Comparison of ENCODE assay signal across 16 cellular contexts in genomic region chr7:117153016-117153415, GRCh38.
DNase-seq lines count a peak whose midpoint lies in the region; ATAC-seq and TF ChIP-seq lines count a peak whose summit lies in the region.
"Had no signal": no experiment of that assay in that cellular context is flagged by ENCODE, and none has a peak within 500 bp of the region (broad histone marks: within the 10 kb centered on the region; RNA-seq: fewer than 3 reads in every experiment).

No MANE protein-coding gene starts in this region.

- intact Hi-C loops in right cardiac atrium (cut with DNase I) = no loop called here

- H3K79me2 ChIP-seq in hepatocyte = no peaks in the 10 kb centered on the region
- no peaks in the 10 kb centered on the region for H3K79me2 ChIP-seq in smooth muscle cell (ENCODE audit: low read depth)

- ATAC-seq in right cardiac atrium = no peak
- ATAC-seq: A549, HCT116 had no signal

- no peak overlapping the region for H2BK15ac ChIP-seq in mesenchymal stem cell (ENCODE audit: low read depth, poor library complexity, severe bottlenecking)

- H2AFZ ChIP-seq in hepatocyte (no peak overlapping the region), mesenchymal stem cell (ENCODE audit: low read depth, low read length) (no peak overlapping the region), smooth muscle cell (ENCODE audit: low read depth) (no peak overlapping the region)
- H2AFZ ChIP-seq: GM23248 had no signal

- no peak overlapping the region for H3K23ac ChIP-seq in mesenchymal stem cell (ENCODE audit: low read length in 2 of 2)

- no peak overlapping the region for H3K4me2 ChIP-seq in hepatocyte
- H3K4me2 ChIP-seq in mesenchymal stem cell (ENCODE audit: low read length, poor library complexity, severe bottlenecking) = no peak overlapping the region
- peak overlapping the region; percentile 7 for H3K4me2 ChIP-seq in smooth muscle cell

- H3K36me3 ChIP-seq in cardiac muscle cell (peaks cover 3% of the 10 kb centered on the region), hepatocyte (replicated peaks; ENCODE audit: insufficient read depth, low read depth) (no peaks in the 10 kb centered on the region), mesenchymal stem cell (ENCODE audit: control insufficient read depth in 1 of 2, insufficient read depth in 2 of 2, low read depth in 1 of 2, low read length in 2 of 2) (peaks cover 0 to 11% of the 10 kb centered on the region in 2 experiments), smooth muscle cell (ENCODE audit: low read depth) (no peaks in the 10 kb centered on the region), suprapubic skin (no peaks in the 10 kb centered on the region)

- H4K8ac ChIP-seq in mesenchymal stem cell (ENCODE audit: low read length) = no peak overlapping the region

- H3K14ac ChIP-seq in mesenchymal stem cell (ENCODE audit: low read length in 2 of 2) = no peak overlapping the region

- TF ChIP-seq CTCF in cardiac muscle cell (IDR thresholded peaks at IDR 0.05; ENCODE audit: low read depth, low read length) (no peak), hepatocyte (IDR thresholded peaks at IDR 0.05; ENCODE audit: poor library complexity) (no peak), smooth muscle cell (IDR thresholded peaks at IDR 0.05; ENCODE audit: borderline replicate concordance, insufficient read depth, poor library complexity, severe bottlenecking) (no peak), suprapubic skin (IDR thresholded peaks at IDR 0.05) (no peak)

- DNase-seq in cardiac muscle cell (ENCODE audit: low read depth in 1 of 2, low spot score in 1 of 2) (no peak), right cardiac atrium (no peak), hepatocyte (ENCODE audit: low spot score) (no peak), mesenchymal stem cell (no peak), smooth muscle cell (lab: John Stamatoyannopoulos, UW; ENCODE audit: unreplicated experiment) (no peak), suprapubic skin (ENCODE audit: low spot score in 2 of 2) (no peak), NCI-H128 (lab: John Stamatoyannopoulos, UW; ENCODE audit: unreplicated experiment) (no peak), HCEC 1CT (no peak)
- DNase-seq: AML-193; CD4-positive, alpha-beta T cell; GM23248 had no signal

- no peak overlapping the region for H2BK12ac ChIP-seq in mesenchymal stem cell (ENCODE audit: low read length in 2 of 2)

- no peaks in the 10 kb centered on the region for H3K9me3 ChIP-seq in cardiac muscle cell (ENCODE audit: low read depth)
- no peaks in the 10 kb centered on the region for H3K9me3 ChIP-seq in right cardiac atrium (ENCODE audit: control insufficient read depth, low read length)
- no peaks in the 10 kb centered on the region for H3K9me3 ChIP-seq in hepatocyte (ENCODE audit: low read depth)
- no peaks in the 10 kb centered on the region for H3K9me3 ChIP-seq in mesenchymal stem cell (ENCODE audit: control insufficient read depth, low read length)
- H3K9me3 ChIP-seq in smooth muscle cell (replicated peaks; ENCODE audit: low read depth) = no peaks in the 10 kb centered on the region
- H3K9me3 ChIP-seq in suprapubic skin = no peaks in the 10 kb centered on the region
- H3K9me3 ChIP-seq: A549, Caco-2 had no signal

- H3K27me3 ChIP-seq in cardiac muscle cell (no peaks in the 10 kb centered on the region), right cardiac atrium (ENCODE audit: control insufficient read depth, insufficient read depth) (no peaks in the 10 kb centered on the region), hepatocyte (no peaks in the 10 kb centered on the region), mesenchymal stem cell (ENCODE audit: control insufficient read depth in 1 of 2, insufficient read depth in 1 of 2, low read length in 2 of 2) (no peaks in the 10 kb centered on the region), smooth muscle cell (ENCODE audit: low read depth) (no peaks in the 10 kb centered on the region), suprapubic skin (no peaks in the 10 kb centered on the region)

- H3K9ac ChIP-seq in mesenchymal stem cell (ENCODE audit: low read length) (no peak overlapping the region), smooth muscle cell (ENCODE audit: low read depth) (no peak overlapping the region)
- H3K9ac ChIP-seq: GM23248 had no signal

- H3K18ac ChIP-seq in mesenchymal stem cell (ENCODE audit: low read depth in 1 of 2, low read length in 2 of 2) = no peak overlapping the region

- no peak overlapping the region for H4K91ac ChIP-seq in mesenchymal stem cell (ENCODE audit: low read length)

- H2BK120ac ChIP-seq in mesenchymal stem cell (ENCODE audit: low read depth, low read length) = no peak overlapping the region

- H3K79me1 ChIP-seq in mesenchymal stem cell (replicated peaks; ENCODE audit: low read length, poor library complexity, severe bottlenecking) = peaks cover 16% of the 10 kb centered on the region

- H3K9me2 ChIP-seq in hepatocyte (replicated peaks; ENCODE audit: insufficient read depth) = no peaks in the 10 kb centered on the region

- H4K20me1 ChIP-seq in hepatocyte (ENCODE audit: insufficient read depth, poor library complexity, severe bottlenecking) = no peaks in the 10 kb centered on the region
- H4K20me1 ChIP-seq in smooth muscle cell (ENCODE audit: low read depth) = no peaks in the 10 kb centered on the region

- 64% methylated on average over 1 of the region's 1 CpG for WGBS in right cardiac atrium
- WGBS in hepatocyte (ENCODE audit: low lambda C conversion rate, missing lambda C conversion rate) = 35% methylated on average over 1 of the region's 1 CpG
- 36% methylated on average over 1 of the region's 1 CpG for WGBS in mesenchymal stem cell
- WGBS in smooth muscle cell (ENCODE audit: low lambda C conversion rate) = 23% methylated on average over 1 of the region's 1 CpG
- 81% methylated on average over 1 of the region's 1 CpG for WGBS in suprapubic skin

- no peak overlapping the region for H2AK5ac ChIP-seq in mesenchymal stem cell (ENCODE audit: low read length, severe bottlenecking)

- H3K4me3 ChIP-seq in cardiac muscle cell = no peak overlapping the region
- no peak overlapping the region for H3K4me3 ChIP-seq in right cardiac atrium (ENCODE audit: low read length)
- no peak overlapping the region for H3K4me3 ChIP-seq in hepatocyte
- H3K4me3 ChIP-seq in mesenchymal stem cell (ENCODE audit: insufficient read depth in 1 of 2, low read depth in 1 of 2, low read length in 2 of 2) = no peak overlapping the region
- H3K4me3 ChIP-seq in smooth muscle cell = no peak overlapping the region
- no peak overlapping the region for H3K4me3 ChIP-seq in suprapubic skin
- H3K4me3 ChIP-seq: A549, GM23248 had no signal

- H3K4me1 ChIP-seq in cardiac muscle cell (ENCODE audit: low read depth) (peaks cover 61% of the 10 kb centered on the region), right cardiac atrium (ENCODE audit: control insufficient read depth, insufficient read depth, low read length) (peaks cover 4% of the 10 kb centered on the region), hepatocyte (ENCODE audit: insufficient read depth) (peaks cover 17% of the 10 kb centered on the region), mesenchymal stem cell (ENCODE audit: control insufficient read depth, insufficient read depth, low read depth, low read length) (peaks cover 2% of the 10 kb centered on the region), smooth muscle cell (ENCODE audit: low read depth) (no peaks in the 10 kb centered on the region), suprapubic skin (peaks cover 11% of the 10 kb centered on the region)

- H3K27ac ChIP-seq in cardiac muscle cell (peak overlapping the region; percentile 85), right cardiac atrium (ENCODE audit: low read length) (no peak overlapping the region), hepatocyte (peak overlapping the region; percentile 51), mesenchymal stem cell (ENCODE audit: low read length, poor library complexity, severe bottlenecking) (peak overlapping the region; percentile 59), smooth muscle cell (ENCODE audit: low read depth) (peak overlapping the region; percentile 50), suprapubic skin (no peak overlapping the region)
- H3K27ac ChIP-seq: 22Rv1, A549, C4-2B, GM23248 had no signal

- no peak overlapping the region for H2BK5ac ChIP-seq in mesenchymal stem cell (ENCODE audit: low read depth, low read length, poor library complexity, severe bottlenecking)

- no peak overlapping the region for H3K4ac ChIP-seq in mesenchymal stem cell (ENCODE audit: low read depth in 1 of 2, low read length in 2 of 2)

- H3F3A ChIP-seq in smooth muscle cell (ENCODE audit: low read depth) = no peaks in the 10 kb centered on the region

- TF ChIP-seq EP300 in suprapubic skin (IDR thresholded peaks at IDR 0.05) = no peak

- TF ChIP-seq POLR2A in suprapubic skin (IDR thresholded peaks at IDR 0.05) = no peak

Comparison
In these comparisons a context has a peak if more than half of its experiments do, and no peak if none do; other contexts are left out.
1. H3K27ac ChIP-seq: peak in cardiac muscle cell (single experiment), hepatocyte (single experiment), mesenchymal stem cell (single experiment) and smooth muscle cell (single experiment); none in right cardiac atrium (single experiment) and suprapubic skin (single experiment).